ENCODE assay signal across 9 cellular contexts in the genomic region with DNA sequence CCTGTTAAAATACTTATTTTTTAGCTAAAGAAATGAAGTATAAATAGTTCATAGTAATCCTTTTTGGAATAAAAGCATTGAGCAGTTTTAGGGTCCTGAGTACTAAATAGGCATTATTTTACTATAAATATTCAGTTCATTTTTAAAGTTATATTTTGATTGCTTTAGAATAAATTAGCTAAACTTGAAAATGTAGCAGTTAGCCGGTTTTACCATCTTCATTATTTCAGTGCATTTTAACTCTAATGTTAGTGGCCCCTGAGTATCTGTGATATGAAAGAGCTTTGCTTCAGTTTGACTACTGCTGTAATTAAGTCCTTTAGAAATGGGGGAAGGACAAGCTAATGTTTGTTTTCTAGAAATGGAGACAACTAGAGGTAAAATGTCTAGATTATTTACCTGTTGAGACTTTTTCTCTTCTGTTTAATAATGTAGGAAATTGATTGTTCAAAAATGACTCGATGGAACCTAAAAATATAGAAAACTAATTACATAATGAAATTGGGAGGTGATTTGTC. TPM values are rescaled to one million over a fixed set of nuclear protein-coding genes. Genes with fewer than 3 reads are reported as not detected.
A peak's percentile ranks its signal among the peaks of the same experiment; 100 is the strongest.
DNase-seq lines count a peak whose midpoint lies in the region; ATAC-seq, FAIRE-seq and TF ChIP-seq lines count a peak whose summit lies in the region.
"Had no signal": no experiment of that assay in that cellular context is flagged by ENCODE, and none has a peak within 500 bp of the region (broad histone marks: within the 10 kb centered on the region; RNA-seq: fewer than 3 reads in every experiment).

No MANE protein-coding gene starts in this region.

- no peak for FAIRE-seq in GM12892 (lab: Jason Lieb, UNC)

- POLR2A ChIA-PET in activated B cell treated with CpG ODN at 0.5 μM for 24 hours (lab: Charles Lee): interaction anchor here (0.9 kb wide), 1 partner anchor 46 kb away, joined by 3 read pairs; a partner anchor contains a TSS

- peaks cover 10% of the 10 kb centered on the region for H3K23me2 ChIP-seq in H9 (ENCODE audit: insufficient read length, low read depth, low read length, poor library complexity, severe bottlenecking)

- no peak overlapping the region for H3K27ac ChIP-seq in H9 (ENCODE audit: insufficient read length, low read depth, low read length)
- H3K27ac ChIP-seq: RWPE1 had no signal

- H3K79me1 ChIP-seq in H9 (ENCODE audit: insufficient read depth, low read depth, low read length, poor library complexity, severe bottlenecking): no peaks in the 10 kb centered on the region

- no peaks in the 10 kb centered on the region for H3K4me1 ChIP-seq in H9 (ENCODE audit: insufficient read depth, low read length)

- TF ChIP-seq POLR2A in GM12892 (IDR thresholded peaks at IDR 0.05; ENCODE audit: low read depth, low read length): no peak

- H2AK5ac ChIP-seq in H9 (ENCODE audit: insufficient read length, low read length): no peak overlapping the region

- peaks cover 23 to 49% (median 47%) of the 10 kb centered on the region in 3 experiments for H3K36me3 Mint-ChIP-seq in H9 (ENCODE audit: insufficient read depth in 1 of 3, low read depth in 3 of 3)
- H3K36me3 Mint-ChIP-seq in activated B cell treated with CpG ODN at 0.5 μM for 24 hours (ENCODE audit: low read depth): peaks cover 36% of the 10 kb centered on the region

- H3K9ac ChIP-seq in H9 (ENCODE audit: extremely low read depth, insufficient read length, low read length): peak overlapping the region; percentile 17

- H3K4me3 Mint-ChIP-seq in H9 (peak overlapping the region; percentile 94 to 98), activated B cell treated with CpG ODN at 0.5 μM for 24 hours (peak overlapping the region; percentile 63)

- no peak for ATAC-seq in activated B cell treated with CpG ODN at 0.5 μM for 24 hours (ENCODE audit: low read depth)

- H3K4me1 Mint-ChIP-seq in H9: peaks cover 32 to 38% of the 10 kb centered on the region in 2 experiments
- H3K4me1 Mint-ChIP-seq in activated B cell treated with CpG ODN at 0.5 μM for 24 hours: peaks cover 45% of the 10 kb centered on the region

- no peak overlapping the region for H4K8ac ChIP-seq in H9 (replicated peaks; ENCODE audit: insufficient read length, low read depth, low read length)

- no peak overlapping the region for H2BK15ac ChIP-seq in H9 (ENCODE audit: low read depth, low read length)

- H3K4me2 ChIP-seq in H9 (ENCODE audit: insufficient read depth, insufficient read length, low read length): no peak overlapping the region

- no peaks in the 10 kb centered on the region for H3K9me3 ChIP-seq in H9 (ENCODE audit: control insufficient read depth, low read depth, low read length)

- H3K27me3 ChIP-seq in H9 (ENCODE audit: insufficient read depth, low read length): no peaks in the 10 kb centered on the region

- no peak overlapping the region for H4K5ac ChIP-seq in H9 (ENCODE audit: insufficient read length, low read depth, low read length)

- no peak overlapping the region for H3K56ac ChIP-seq in H9 (ENCODE audit: insufficient read length, low read depth, low read length)

- DNase-seq in ACHN (peak; percentile 16), H9 (no peak), activated B cell treated with CpG ODN at 0.5 μM for 24 hours (no peak), left kidney (ENCODE audit: low read depth, low spot score) (peak; percentile 16), amniotic stem cell (lab: John Stamatoyannopoulos, UW) (no peak), GM12892 (ENCODE audit: insufficient read length) (no peak), UCSD-AML1 (lab: John Stamatoyannopoulos, UW; ENCODE audit: unreplicated experiment) (no peak)
- no peak for DNase-seq in activated CD4-positive, CD25-positive, alpha-beta regulatory T cell (lab: John Stamatoyannopoulos, UW)

- H2BK12ac ChIP-seq in H9 (ENCODE audit: insufficient read length, low read depth, low read length): no peak overlapping the region

- H3K79me2 ChIP-seq in H9 (ENCODE audit: insufficient read depth, low read length): peaks cover 32% of the 10 kb centered on the region; the same call in 1 of the 2 replicates

- H3K27me3 Mint-ChIP-seq in H9 (ENCODE audit: low read depth) (peaks cover 3% of the 10 kb centered on the region; the same call in 1 of the 2 replicates), activated B cell treated with CpG ODN at 0.5 μM for 24 hours (peaks cover 2% of the 10 kb centered on the region)

- in situ Hi-C loops in ACHN (cut with HindIII; ENCODE audit: low pct_ligation_motif_present, low pct_unique_long_range_greater_than_20kb, low sequenced_read_pairs): no loop called here

- no peak overlapping the region for H2AFZ ChIP-seq in H9 (ENCODE audit: low read length)

- H2BK120ac ChIP-seq in H9 (ENCODE audit: low read depth, low read length, poor library complexity, severe bottlenecking): no peak overlapping the region

- no peak overlapping the region for H2BK5ac ChIP-seq in H9 (ENCODE audit: insufficient read length, low read length)

- no peak overlapping the region for H3K4ac ChIP-seq in H9 (ENCODE audit: low read depth, low read length)

- H3K27ac Mint-ChIP-seq in H9: peak overlapping the region in 2 of 3 experiments; percentile 15 to 60; a peak in 3 of 7 replicates
- H3K27ac Mint-ChIP-seq in activated B cell treated with CpG ODN at 0.5 μM for 24 hours: no peak overlapping the region

- intact Hi-C loops in activated B cell treated with CpG ODN at 0.5 μM for 24 hours (cut with micrococcal nuclease): loop anchor here (5.0 kb wide), 1 partner anchor 571 kb away; no protein-coding TSS in a partner anchor

- H3K9me3 Mint-ChIP-seq in H9: peaks cover 0 to 4% of the 10 kb centered on the region in 2 experiments; a peak in 1 of 5 replicates
- no peaks in the 10 kb centered on the region for H3K9me3 Mint-ChIP-seq in activated B cell treated with CpG ODN at 0.5 μM for 24 hours

- no peaks in the 10 kb centered on the region for H4K20me1 ChIP-seq in H9 (ENCODE audit: control insufficient read depth, insufficient read depth, insufficient read length)

- CTCF ChIA-PET in activated B cell treated with CpG ODN at 0.5 μM for 24 hours (lab: Charles Lee): interaction anchor here (1.4 to 2.1 kb wide), 2 partner anchors 10 to 13 kb away, joined by 3 to 6 read pairs; no protein-coding TSS in a partner anchor

- H3K14ac ChIP-seq in H9 (ENCODE audit: insufficient read depth, low read length): no peak overlapping the region

- no peak overlapping the region for H2BK20ac ChIP-seq in H9 (ENCODE audit: low read depth, low read length, poor library complexity, severe bottlenecking)

- TF ChIP-seq CTCF in H9 (conservative IDR thresholded peaks at IDR 0.05) (no peak), activated B cell treated with CpG ODN at 0.5 μM for 24 hours (IDR thresholded peaks at IDR 0.05) (no peak)

- no CpG with 5 or more reads among the region's 2 CpGs for WGBS in H9 (ENCODE audit: extremely low coverage, insufficient read length, low lambda C conversion rate)

- H3K23ac ChIP-seq in H9 (ENCODE audit: insufficient read length, low read depth, low read length): no peak overlapping the region

- no peak overlapping the region for H3T11ph ChIP-seq in H9 (ENCODE audit: low read length)

- H4K91ac ChIP-seq in H9 (ENCODE audit: insufficient read length, low read depth, low read length): no peak overlapping the region

- no peak overlapping the region for H3K18ac ChIP-seq in H9 (ENCODE audit: insufficient read length, low read depth, low read length)

RNA-seq across cellular contexts. Expression of a gene that starts 3.6 kb away (rescaled TPM):
- total RNA-seq in H9 (2021) (120 and 130 TPM in 2 replicates), activated B cell treated with CpG ODN at 0.5 μM for 24 hours (35.2 and 40.4 TPM in 2 replicates)
- polyA plus RNA-seq in GM12892 (2012; ENCODE audit: missing spikeins): 115 TPM

RNA-seq across cellular contexts. Expression of a gene that starts 4.1 kb away (rescaled TPM):
- 22.6 and 29.0 TPM in 2 replicates for total RNA-seq in H9 (2021)
- total RNA-seq in activated B cell treated with CpG ODN at 0.5 μM for 24 hours: 20.8 and 26.7 TPM in 2 replicates
- 17.4 TPM for polyA plus RNA-seq in GM12892 (2012; ENCODE audit: missing spikeins)

RNA-seq across cellular contexts. Expression of a gene that starts 46.5 kb away (rescaled TPM):
- total RNA-seq in H9 (2021) (44.9 and 47.6 TPM in 2 replicates), activated B cell treated with CpG ODN at 0.5 μM for 24 hours (23.4 TPM in 2 replicates)
- 14.1 TPM for polyA plus RNA-seq in GM12892 (2012; ENCODE audit: missing spikeins)

Comparison
In these comparisons a context has a peak if more than half of its experiments do, and no peak if none do; other contexts are left out.
1. DNase-seq: peak in ACHN (single experiment) and left kidney (single experiment); none in H9 (single experiment), activated B cell treated with CpG ODN at 0.5 μM for 24 hours (single experiment), amniotic stem cell (single experiment), activated CD4-positive, CD25-positive, alpha-beta regulatory T cell (0 of 4), GM12892 (single experiment) and UCSD-AML1 (single experiment).